33 cellular contexts compared by ENCODE assay signal in the genomic region with DNA sequence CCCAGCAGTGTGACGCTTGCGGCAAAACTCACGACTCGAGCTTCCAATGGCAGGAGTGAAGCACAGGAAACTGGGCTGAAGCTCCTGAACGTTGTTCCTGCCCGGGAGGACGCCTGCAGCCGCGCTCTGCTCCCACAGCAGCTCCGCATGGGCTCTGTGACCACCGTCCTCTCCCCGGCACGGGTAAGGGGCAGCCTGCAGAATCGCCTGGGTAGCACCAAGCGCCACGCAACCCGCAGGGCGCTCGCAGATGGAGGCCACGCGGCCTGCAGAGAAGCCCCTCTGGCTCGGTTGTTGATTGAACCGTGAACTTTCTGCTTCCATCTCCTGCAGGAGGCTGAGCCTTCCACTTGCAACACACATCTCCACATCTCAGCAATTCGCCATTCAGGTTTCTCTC.
"Had no signal": no experiment of that assay in that cellular context is flagged by ENCODE, and none has a peak within 500 bp of the region (broad histone marks: within the 10 kb centered on the region; RNA-seq: fewer than 3 reads in every experiment).

No MANE protein-coding gene starts in this region.

- H3K27ac ChIP-seq: brain microvascular endothelial cell, esophagus squamous epithelium, gastroesophageal sphincter, WERI-Rb-1 had no signal

- H3K27ac Mint-ChIP-seq: activated B cell treated with CpG ODN at 0.5 μM for 24 hours; activated CD8-positive, alpha-beta T cell treated with anti-CD3 and anti-CD28 coated beads for 36 hours; activated naive CD8-positive, alpha-beta T cell; activated T-helper 17 cell treated with anti-CD3 and anti-CD28 coated beads, Interleukin-2, amount 50 U/mL, for 72 hours; T-cell; T-helper 1 cell treated with Interleukin-12 subunit alpha and Interleukin-12 subunit beta and Interleukin-4 antibody, amounts not matched to agents 30 μg/mL and 1 μg/mL, for 36 hours had no signal

- H3K27me3 Mint-ChIP-seq: activated CD8-positive, alpha-beta T cell treated with anti-CD3 and anti-CD28 coated beads for 36 hours; activated naive CD8-positive, alpha-beta T cell; activated T-helper 17 cell treated with anti-CD3 and anti-CD28 coated beads, Interleukin-2, amount 50 U/mL, for 72 hours had no signal

- H3K9me3 ChIP-seq: esophagus squamous epithelium, gastroesophageal sphincter had no signal

- FAIRE-seq: astrocyte, bronchial epithelial cell had no signal

- H3K4me3 ChIP-seq: esophagus squamous epithelium, gastroesophageal sphincter had no signal

- H3K4me3 Mint-ChIP-seq: activated B cell treated with CpG ODN at 0.5 μM for 24 hours; activated CD8-positive, alpha-beta T cell treated with anti-CD3 and anti-CD28 coated beads for 36 hours; activated naive CD8-positive, alpha-beta T cell; activated T-cell treated with anti-CD3 and anti-CD28 coated beads, Interleukin-2, amount 50 U/mL, for 4 hours; activated T-helper 17 cell treated with anti-CD3 and anti-CD28 coated beads, Interleukin-2, amount 50 U/mL, for 72 hours; central memory CD8-positive, alpha-beta T cell; effector memory CD8-positive, alpha-beta T cell; T-cell; T-helper 1 cell treated with Interleukin-12 subunit alpha and Interleukin-12 subunit beta and Interleukin-4 antibody, amounts not matched to agents 30 μg/mL and 1 μg/mL, for 36 hours had no signal

- ATAC-seq: activated CD4-positive, CD25-positive, alpha-beta regulatory T cell treated with anti-CD3 and anti-CD28 coated beads, Interleukin-2, amount 50 U/mL, for 24 hours; activated CD8-positive, alpha-beta T cell treated with anti-CD3 and anti-CD28 coated beads for 36 hours; activated T-cell treated with anti-CD3 and anti-CD28 coated beads, Interleukin-2, amount 50 U/mL, for 4 hours; activated T-helper 17 cell treated with anti-CD3 and anti-CD28 coated beads, Interleukin-2, amount 50 U/mL, for 72 hours; effector memory CD8-positive, alpha-beta T cell; gastroesophageal sphincter; T-cell had no signal

- H3K27me3 ChIP-seq: brain microvascular endothelial cell, gastroesophageal sphincter had no signal

- DNase-seq: activated B cell treated with CpG ODN at 0.5 μM for 24 hours; activated CD4-positive, alpha-beta T cell treated with anti-CD3 and anti-CD28 coated beads for 48 hours; activated CD4-positive, alpha-beta T cell treated with anti-CD3 and anti-CD28 coated beads, Interleukin-2, amount 50 U/mL, for 1 hour; activated CD4-positive, alpha-beta T cell treated with anti-CD3 and anti-CD28 coated beads, Interleukin-2, amount 50 U/mL, for 48 hours; activated CD8-positive, alpha-beta memory T cell treated with anti-CD3 and anti-CD28 coated beads for 24 hours; activated CD8-positive, alpha-beta T cell treated with anti-CD3 and anti-CD28 coated beads for 36 hours; activated effector memory CD4-positive, alpha-beta T cell treated with Interleukin-2 at 50 U/mL for 16 hours; activated gamma-delta T cell treated with Interleukin-2 at 50 U/mL for 16 hours; activated naive CD4-positive, alpha-beta T cell treated with anti-CD3 and anti-CD28 coated beads, Interleukin-2, amount 50 U/mL, for 16 hours; activated naive CD4-positive, alpha-beta T cell treated with Interleukin-2 at 50 U/mL for 16 hours; activated T-cell treated with anti-CD3 and anti-CD28 coated beads, Interleukin-2, amount 50 U/mL, for 4 hours; amniotic stem cell; anterior cingulate cortex; brain microvascular endothelial cell; cortex of kidney; dermis blood vessel endothelial cell; effector CD4-positive, alpha-beta T cell; effector memory CD8-positive, alpha-beta T cell; erythroblast; esophagus squamous epithelium; foreskin melanocyte; SW 1271; T-cell; T1000; WERI-Rb-1 had no signal

- H3K36me3 ChIP-seq: brain microvascular endothelial cell, esophagus squamous epithelium, gastroesophageal sphincter, WERI-Rb-1 had no signal

- H3K4me1 Mint-ChIP-seq: activated B cell treated with CpG ODN at 0.5 μM for 24 hours had no signal

- H3K9me3 Mint-ChIP-seq: activated B cell treated with CpG ODN at 0.5 μM for 24 hours; activated CD8-positive, alpha-beta T cell treated with anti-CD3 and anti-CD28 coated beads for 36 hours; central memory CD8-positive, alpha-beta T cell had no signal
